Comparison of ENCODE assay signal across 12 cellular contexts in the genomic region with DNA sequence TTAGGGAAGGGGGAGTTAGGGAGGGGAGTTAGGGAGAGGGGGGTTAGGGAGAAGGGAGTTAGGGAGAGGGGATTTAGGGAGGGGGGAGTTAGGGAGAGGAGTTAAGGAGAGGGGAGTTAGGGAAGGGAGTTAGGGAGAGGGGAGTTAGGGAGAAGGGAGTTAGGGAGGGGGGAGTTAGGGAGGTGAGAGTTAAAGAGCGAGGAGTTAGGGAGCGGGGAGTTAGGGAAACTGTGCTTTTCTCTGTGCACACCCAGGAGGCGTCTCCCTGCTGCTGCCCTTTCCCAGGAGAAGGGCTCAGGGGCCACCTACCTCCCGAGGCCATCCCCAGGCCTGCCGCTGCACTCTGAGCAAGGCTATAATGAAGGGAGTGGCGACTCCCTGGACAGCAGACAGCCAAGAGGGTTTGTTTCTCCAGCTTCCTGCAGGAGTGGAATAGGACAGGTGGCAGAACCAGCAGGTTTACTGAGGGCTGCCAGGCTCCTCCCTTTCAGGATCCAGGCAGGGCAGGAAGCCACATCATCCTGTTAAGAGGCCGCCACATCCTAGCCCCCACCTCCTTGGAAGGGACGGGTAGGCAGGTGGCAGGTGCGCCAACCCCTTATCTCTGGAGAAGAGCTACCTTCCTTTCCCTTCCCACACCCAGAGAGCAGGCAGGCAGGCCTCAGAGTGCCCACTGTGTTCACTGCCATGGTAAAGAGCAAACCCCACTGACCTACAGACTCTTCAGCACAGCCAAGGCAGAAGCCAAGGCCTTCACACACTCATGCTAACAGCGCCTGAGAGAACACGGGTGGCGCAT. TPM values are rescaled to one million over a fixed set of nuclear protein-coding genes. Genes with fewer than 3 reads are reported as not detected.
DNase-seq lines count a peak whose midpoint lies in the region; ATAC-seq, FAIRE-seq and TF ChIP-seq lines count a peak whose summit lies in the region.
"Had no signal": no experiment of that assay in that cellular context is flagged by ENCODE, and none has a peak within 500 bp of the region (broad histone marks: within the 10 kb centered on the region; RNA-seq: fewer than 3 reads in every experiment).

No MANE protein-coding gene starts in this region.

- H3K4me1 ChIP-seq in K562 (replicated peaks in 1 of 2; ENCODE audit: control insufficient read depth in 2 of 2, insufficient read depth in 2 of 2, low read length in 2 of 2), result peaks cover 8 to 30% of the 10 kb centered on the region in 2 experiments; a peak in 4 of 5 replicates
- H3K4me1 ChIP-seq in neuronal stem cell (ENCODE audit: control insufficient read depth in 2 of 2, insufficient read depth in 1 of 2, low read depth in 1 of 2, low read length in 2 of 2), result peaks cover 12 to 15% of the 10 kb centered on the region in 2 donors

- intact Hi-C loops in K562 (cut with micrococcal nuclease), result no loop called here

- H3K36me3 ChIP-seq in K562 (ENCODE audit: control insufficient read depth, insufficient read depth, low read length) (peaks cover 30% of the 10 kb centered on the region; the same call in 2 of the 3 replicates), neuronal stem cell (replicated peaks in 1 of 2; ENCODE audit: control insufficient read depth in 2 of 2, insufficient read depth in 2 of 2, low read length in 2 of 2) (peaks cover 2 to 23% of the 10 kb centered on the region in 2 donors)

- peak overlapping the region in 1 of 2 experiments; percentile 27; a peak in 1 of 4 replicates for H3K9ac ChIP-seq in K562 (ENCODE audit: insufficient read depth in 1 of 2, low read depth in 2 of 2, low read length in 2 of 2)
- peak overlapping the region; percentile 25 for H3K9ac ChIP-seq in neuronal stem cell (ENCODE audit: low read depth, low read length, poor library complexity)

- DNase-seq in DMS53 (lab: John Stamatoyannopoulos, UW) (peak; percentile 98), NCI-H2029 (lab: John Stamatoyannopoulos, UW) (peak; percentile 96), K562 (ENCODE audit: extremely low read depth in 1 of 4, low spot score in 3 of 4) (no peak), neuronal stem cell (ENCODE audit: low spot score) (no peak), middle frontal gyrus (ENCODE audit: extremely low spot score, low spot score) (no peak), retina (no peak)
- DNase-seq: activated gamma-delta T cell, RPMI8226 had no signal

- no peak overlapping the region for H4K8ac ChIP-seq in neuronal stem cell (ENCODE audit: low read depth, low read length)

- no peak overlapping the region for H2BK12ac ChIP-seq in neuronal stem cell (ENCODE audit: low read length)

- TF ChIP-seq RAD21 in K562 (CRISPR knock-in tag; conservative IDR thresholded peaks at IDR 0.05 in 1 of 2, IDR thresholded peaks at IDR 0.05 in 1 of 2), result no peak

- TF ChIP-seq EP300 in K562 (IDR thresholded peaks at IDR 0.05; ENCODE audit: low read length), result no peak

- no peak overlapping the region for H3K18ac ChIP-seq in neuronal stem cell (ENCODE audit: low read length)

- H3K27me3 ChIP-seq in K562 (ENCODE audit: control insufficient read depth in 2 of 2, insufficient read depth in 2 of 2, low read length in 2 of 2) (no peaks in the 10 kb centered on the region), neuronal stem cell (ENCODE audit: control insufficient read depth in 3 of 3, insufficient read depth in 3 of 3, low read depth in 1 of 3, low read length in 3 of 3) (no peaks in the 10 kb centered on the region)
- H3K27me3 ChIP-seq: tibial artery had no signal

- H3K4me3 ChIP-seq in K562 (no peak overlapping the region), neuronal stem cell (ENCODE audit: low read length in 2 of 2) (no peak overlapping the region)
- H3K4me3 ChIP-seq: tibial artery had no signal

- H3K4ac ChIP-seq in neuronal stem cell (ENCODE audit: low read length), result no peak overlapping the region

- no peak overlapping the region for H3K4me2 ChIP-seq in K562 (ENCODE audit: insufficient read depth, low read length)
- H3K4me2 ChIP-seq in neuronal stem cell (ENCODE audit: insufficient read depth, low read length, poor library complexity, severe bottlenecking), result no peak overlapping the region

- in situ Hi-C loops in K562 (cut with MboI), result no loop called here

- no peak overlapping the region for H2AK5ac ChIP-seq in neuronal stem cell (ENCODE audit: low read depth, low read length)

- peaks cover 8% of the 10 kb centered on the region for H3K9me1 ChIP-seq in K562 (ENCODE audit: control insufficient read depth, insufficient read depth, low read length)

- WGBS in K562 (ENCODE audit: insufficient coverage, low coverage, missing lambda C conversion rate), result 79% methylated on average over 8 of the region's 12 CpGs
- WGBS in neuronal stem cell (ENCODE audit: extremely low coverage in 2 of 2, insufficient read length in 2 of 2, insufficient replicate concordance in 1 of 2), 2 donors, result 100% methylated on average over 2 of the region's 12 CpGs; no CpG with 5 or more reads in 1 of the 2 donors

- H2AFZ ChIP-seq in K562 (ENCODE audit: low read depth, low read length) (no peak overlapping the region), neuronal stem cell (ENCODE audit: low read length) (no peak overlapping the region)

- H4K91ac ChIP-seq in neuronal stem cell (ENCODE audit: low read depth, low read length, poor library complexity), result no peak overlapping the region

- CTCF ChIA-PET in K562 (lab: Yijun Ruan, JAX; ENCODE audit: low intra/inter-chr PET ratio), result no interaction called here

- TF ChIP-seq POLR2A in K562 (conservative IDR thresholded peaks at IDR 0.05), result no peak

- H3K23ac ChIP-seq in neuronal stem cell (ENCODE audit: low read depth, low read length, poor library complexity), result no peak overlapping the region

- POLR2A ChIA-PET in K562 (lab: Yijun Ruan, JAX), result interaction anchor here (0.7 to 1.3 kb wide), 2 partner anchors 9 to 29 kb away, joined by 3 to 8 read pairs; no protein-coding TSS in a partner anchor

- peaks cover 75% of the 10 kb centered on the region for H3K79me2 ChIP-seq in K562 (ENCODE audit: control insufficient read depth, insufficient read depth, low read length)

- H2BK15ac ChIP-seq in neuronal stem cell (ENCODE audit: low read length), result no peak overlapping the region

- no TSS peak for BruUV-seq in K562 (replicated peaks; lab: Mats Ljungman, UMichigan)

- FAIRE-seq in K562 (lab: Jason Lieb, UNC), result no peak
- FAIRE-seq: frontal cortex had no signal

- H3K79me1 ChIP-seq in neuronal stem cell (ENCODE audit: low read depth, low read length), result peaks cover 27% of the 10 kb centered on the region

- H3K9me3 ChIP-seq in K562 (replicated peaks; ENCODE audit: control insufficient read depth, insufficient read depth, low read depth, low read length) (no peaks in the 10 kb centered on the region), neuronal stem cell (replicated peaks in 1 of 2; ENCODE audit: control insufficient read depth in 2 of 2, insufficient read depth in 1 of 2, low read depth in 1 of 2, low read length in 2 of 2) (no peaks in the 10 kb centered on the region)
- H3K9me3 ChIP-seq: tibial artery had no signal

- TF ChIP-seq CTCF in K562 (IDR thresholded peaks at IDR 0.05 in 2 of 3, conservative IDR thresholded peaks at IDR 0.05 in 1 of 3; ENCODE audit: insufficient read depth in 2 of 3, low read depth in 1 of 3, low read length in 3 of 3), result no peak

- no peak overlapping the region for H3K27ac ChIP-seq in K562 (ENCODE audit: extremely low read depth, low read depth, low read length)
- no peak overlapping the region for H3K27ac ChIP-seq in neuronal stem cell (replicated peaks; ENCODE audit: low read length)
- H3K27ac ChIP-seq: tibial artery had no signal

- no peak overlapping the region for H2BK120ac ChIP-seq in neuronal stem cell (ENCODE audit: low read depth, low read length)

- ATAC-seq in K562, result no peak
- ATAC-seq in HG03520 (IDR thresholded peaks at IDR 0.05; ENCODE audit: unreplicated experiment), result no peak
- ATAC-seq in SK-N-SH treated with all-trans-retinoic acid at 6 μM for 48 hours, result no peak

- H3K14ac ChIP-seq in neuronal stem cell (ENCODE audit: low read length), result no peak overlapping the region

- peaks cover 25% of the 10 kb centered on the region for H4K20me1 ChIP-seq in K562 (replicated peaks; ENCODE audit: control insufficient read depth, insufficient read depth, low read length)

- H2BK5ac ChIP-seq in neuronal stem cell (ENCODE audit: low read length), result no peak overlapping the region

RNA-seq across cellular contexts. Expression of a gene that starts 4.3 kb away (rescaled TPM):
- 43.0 and 99.3 TPM in 2 replicates for total RNA-seq in K562 (2011; cell fraction: chromatin; rRNA removed; ENCODE audit: low replicate concordance)
- total RNA-seq in K562 (2011; cell fraction: nucleolus; rRNA removed), result 96.1 and 114 TPM in 2 replicates
- total RNA-seq in K562 (2011; cell fraction: nucleoplasm; rRNA removed), result 74.2 and 76.3 TPM in 2 replicates
- total RNA-seq in K562 (2014; rRNA removed) (25.7 and 30.6 TPM in 2 replicates), K562 (2014; rRNA removed; fragmentation: Illumina TruSeq; extraction: Trizol) (12.6 and 13.9 TPM in 2 replicates), K562 (2015; rRNA removed; fragmentation: Illumina TruSeq; extraction: Trizol) (21.6 and 23.9 TPM in 2 replicates), K562 (2021) (66.4 and 68.4 TPM in 2 replicates)
- polyA plus RNA-seq in K562 (2011; rRNA removed) (22.5 and 27.2 TPM in 2 replicates), K562 (2014; fragmentation: Illumina TruSeq; extraction: Trizol) (25.8 and 29.2 TPM in 2 replicates), K562 (2014; fragmentation: Nextera tagmentation; extraction: Ambion mirVana) (1 to 10 TPM; 2.7 to 2.9 TPM), K562 (2014; rRNA removed) (24.9 and 25.2 TPM in 2 replicates)
- polyA plus RNA-seq in K562 (2011; cell fraction: cytosol; rRNA removed), result 22.3 and 42.0 TPM in 2 replicates
- 19.9 and 27.7 TPM in 2 replicates for polyA plus RNA-seq in K562 (2011; cell fraction: nucleus; rRNA removed)
- polyA plus RNA-seq in K562 (2012), result 50.7 and 73.7 TPM in 2 replicates
- polyA minus RNA-seq in K562 (2011; rRNA and poly(A)+ RNA removed), result 26.4 and 26.9 TPM in 2 replicates
- polyA minus RNA-seq in K562 (2011; cell fraction: cytosol; rRNA and poly(A)+ RNA removed), result 29.2 and 54.9 TPM in 2 replicates
- 12.3 and 17.8 TPM in 2 replicates for polyA minus RNA-seq in K562 (2011; cell fraction: nucleus; rRNA and poly(A)+ RNA removed)
- 30.7 TPM for polyA plus RNA-seq in neuronal stem cell (2013, experiment 1 of 2)
- 30.5 TPM for polyA plus RNA-seq in neuronal stem cell (2013, experiment 2 of 2)

RNA-seq across cellular contexts. Expression of a gene that starts 18.7 kb away (rescaled TPM):
- not detected in 2 replicates for total RNA-seq in K562 (2011; cell fraction: chromatin; rRNA removed; ENCODE audit: low replicate concordance)
- not detected in 2 replicates for total RNA-seq in K562 (2011; cell fraction: nucleolus; rRNA removed)
- total RNA-seq in K562 (2011; cell fraction: nucleoplasm; rRNA removed), result not detected in 2 replicates
- total RNA-seq in K562 (2014; rRNA removed) (not detected in 2 replicates), K562 (2014; rRNA removed; fragmentation: Illumina TruSeq; extraction: Trizol) (not detected in 2 replicates), K562 (2015; rRNA removed; fragmentation: Illumina TruSeq; extraction: Trizol) (not detected in 2 replicates), K562 (2021) (0.09 and 0.22 TPM in 2 replicates)
- polyA plus RNA-seq in K562 (2011; rRNA removed) (not detected in 2 replicates), K562 (2014; fragmentation: Illumina TruSeq; extraction: Trizol) (not detected in 2 replicates), K562 (2014; fragmentation: Nextera tagmentation; extraction: Ambion mirVana) (not detected), K562 (2014; rRNA removed) (not detected in 2 replicates)
- polyA plus RNA-seq in K562 (2011; cell fraction: cytosol; rRNA removed), result not detected in 2 replicates
- polyA plus RNA-seq in K562 (2011; cell fraction: nucleus; rRNA removed), result not detected in 2 replicates
- polyA plus RNA-seq in K562 (2012), result not detected in 2 replicates
- not detected in 2 replicates for polyA minus RNA-seq in K562 (2011; rRNA and poly(A)+ RNA removed)
- polyA minus RNA-seq in K562 (2011; cell fraction: cytosol; rRNA and poly(A)+ RNA removed), result not detected in 2 replicates
- polyA minus RNA-seq in K562 (2011; cell fraction: nucleus; rRNA and poly(A)+ RNA removed), result not detected in 2 replicates
- 1.3 TPM for polyA plus RNA-seq in neuronal stem cell (2013, experiment 1 of 2)
- 1.6 TPM for polyA plus RNA-seq in neuronal stem cell (2013, experiment 2 of 2)

RNA-seq across cellular contexts. Expression of a gene that starts 25.5 kb away (rescaled TPM):
- total RNA-seq in K562 (2011; cell fraction: chromatin; rRNA removed; ENCODE audit: low replicate concordance), result 1.6 and 6.3 TPM in 2 replicates
- 7.7 and 7.8 TPM in 2 replicates for total RNA-seq in K562 (2011; cell fraction: nucleolus; rRNA removed)
- total RNA-seq in K562 (2011; cell fraction: nucleoplasm; rRNA removed), result 4.3 and 5.4 TPM in 2 replicates
- total RNA-seq in K562 (2014; rRNA removed), result 4.8 and 5.9 TPM in 2 replicates
- total RNA-seq in K562 (2014; rRNA removed; fragmentation: Illumina TruSeq; extraction: Trizol), result 0.73 and 1.4 TPM in 2 replicates
- total RNA-seq in K562 (2015; rRNA removed; fragmentation: Illumina TruSeq; extraction: Trizol), result 4.4 and 4.7 TPM in 2 replicates
- 5.3 and 8.7 TPM in 2 replicates for total RNA-seq in K562 (2021)
- polyA plus RNA-seq in K562 (2011; rRNA removed), result 0.68 and 2.4 TPM in 2 replicates
- polyA plus RNA-seq in K562 (2011; cell fraction: cytosol; rRNA removed), result 1.2 and 2.3 TPM in 2 replicates
- 3.9 and 8.1 TPM in 2 replicates for polyA plus RNA-seq in K562 (2011; cell fraction: nucleus; rRNA removed)
- polyA plus RNA-seq in K562 (2012), result 8.6 and 29.2 TPM in 2 replicates
- polyA plus RNA-seq in K562 (2014; fragmentation: Illumina TruSeq; extraction: Trizol), result 3.8 and 4.2 TPM in 2 replicates
- polyA plus RNA-seq in K562 (2014; fragmentation: Nextera tagmentation; extraction: Ambion mirVana), result under 1 TPM; 0.39 to 0.59 TPM
- 3.2 and 3.3 TPM in 2 replicates for polyA plus RNA-seq in K562 (2014; rRNA removed)
- polyA minus RNA-seq in K562 (2011; rRNA and poly(A)+ RNA removed), result 1.1 and 1.3 TPM in 2 replicates
- polyA minus RNA-seq in K562 (2011; cell fraction: cytosol; rRNA and poly(A)+ RNA removed), result 4.7 and 6.4 TPM in 2 replicates
- 1.4 and 2.8 TPM in 2 replicates for polyA minus RNA-seq in K562 (2011; cell fraction: nucleus; rRNA and poly(A)+ RNA removed)
- polyA plus RNA-seq in neuronal stem cell (2013, experiment 1 of 2), result 36.5 TPM
- polyA plus RNA-seq in neuronal stem cell (2013, experiment 2 of 2), result 36.6 TPM

Comparison
In these comparisons a context has a peak if more than half of its experiments do, and no peak if none do; other contexts are left out.
1. DNase-seq: peak in DMS53 (single experiment) and NCI-H2029 (single experiment); none in K562 (0 of 4), neuronal stem cell (single experiment), middle frontal gyrus (single experiment) and retina (single experiment).